Comparison of ENCODE assay signal across 8 cellular contexts in the genomic region with DNA sequence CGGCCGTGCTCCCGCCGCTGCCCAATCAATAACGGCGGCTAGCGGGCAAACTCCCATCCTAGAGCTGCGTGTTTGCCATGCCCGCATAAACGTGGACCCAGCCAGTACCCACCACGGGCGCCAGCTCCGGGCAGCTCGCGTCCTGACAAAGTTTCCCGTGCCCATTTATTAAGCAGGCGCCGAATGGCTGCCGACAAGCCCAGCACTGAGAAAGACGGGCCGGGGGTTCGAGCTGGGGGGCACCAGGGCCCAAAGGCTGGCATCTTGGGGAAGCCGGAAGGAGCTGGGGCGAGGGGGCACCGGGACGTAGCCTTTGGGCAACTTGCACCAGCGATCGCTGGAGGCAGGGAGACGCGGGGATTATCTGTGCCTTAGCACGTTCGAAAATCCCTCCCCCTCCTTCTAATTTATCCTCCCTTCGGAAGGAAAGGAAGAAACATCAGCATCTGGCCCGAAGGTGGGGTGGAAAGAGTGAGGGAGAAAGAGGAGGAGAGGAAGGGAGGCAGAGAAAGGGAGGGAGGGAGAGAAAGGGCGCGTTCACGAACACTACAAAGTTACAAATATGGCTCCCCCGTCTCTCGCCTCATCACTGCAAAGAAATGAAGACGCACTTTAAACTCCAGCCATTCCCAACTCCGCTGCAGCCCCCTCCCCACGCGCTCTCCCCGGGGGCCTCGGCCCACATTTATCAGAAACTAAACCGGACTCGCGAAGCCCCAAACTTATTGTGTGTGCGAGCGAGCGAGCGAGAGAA. TPM values are rescaled to one million over a fixed set of nuclear protein-coding genes. Genes with fewer than 3 reads are reported as not detected.
DNase-seq lines count a peak whose midpoint lies in the region; ATAC-seq lines count a peak whose summit lies in the region.

No MANE protein-coding gene starts in this region.

- 0% methylated on average over 39 to 49 of the region's 52 CpGs for WGBS in ectodermal cell, 2 experiments

- peaks cover 27% of the 10 kb centered on the region for H3K4me1 ChIP-seq in ectodermal cell (ENCODE audit: control insufficient read depth, insufficient read depth, low read length)

- no peaks in the 10 kb centered on the region for H3K9me3 ChIP-seq in ectodermal cell (ENCODE audit: control insufficient read depth, low read length)

- DNase-seq in NCI-H2081 (lab: John Stamatoyannopoulos, UW) (peak; percentile 39 to 44), NCI-H2081 treated with DMSO at 0.1 percent for 48 hours (lab: John Stamatoyannopoulos, UW) (no peak), NCI-H1105 (lab: John Stamatoyannopoulos, UW) (peak; percentile 47), medulla oblongata (ENCODE audit: extremely low spot score) (peak; percentile 76)
- peak; percentile 19 to 28 for DNase-seq in activated CD4-positive, alpha-beta T cell treated with anti-CD3 and anti-CD28 coated beads, Interleukin-2, amount 50 U/mL, for 4 hours
- DNase-seq in stimulated activated naive CD4-positive, alpha-beta T cell (lab: John Stamatoyannopoulos, UW), result peak in 5 of 6 experiments; percentile 49 to 75 (median 60)

- ATAC-seq in GM18873 (IDR thresholded peaks at IDR 0.05; ENCODE audit: low FRiP score, unreplicated experiment), result no peak

- H3K4me3 ChIP-seq in ectodermal cell (ENCODE audit: insufficient read depth, low read depth, low read length), result peak overlapping the region; percentile 89

- H3K36me3 ChIP-seq in ectodermal cell (ENCODE audit: control insufficient read depth, insufficient read depth, low read length), result no peaks in the 10 kb centered on the region

- H3K27me3 ChIP-seq in ectodermal cell (ENCODE audit: control insufficient read depth, insufficient read depth, low read length, poor library complexity, severe bottlenecking), result peaks cover 12% of the 10 kb centered on the region

- H3K27ac ChIP-seq in ectodermal cell (ENCODE audit: insufficient read depth, low read depth, low read length, poor library complexity, severe bottlenecking), result peak overlapping the region; percentile 91

RNA-seq across cellular contexts. Expression of a gene that starts 1.1 kb away (rescaled TPM):
- polyA plus RNA-seq in ectodermal cell (2013, experiment 1 of 4), result 490 TPM
- 474 TPM for polyA plus RNA-seq in ectodermal cell (2013, experiment 2 of 4)
- 335 TPM for polyA plus RNA-seq in ectodermal cell (2013, experiment 3 of 4)
- polyA plus RNA-seq in ectodermal cell (2013, experiment 4 of 4), result 364 TPM
